32 cellular contexts compared by ENCODE assay signal in genomic region chr19:2458054-2458453, GRCh38.
"Had no signal": no experiment of that assay in that cellular context is flagged by ENCODE, and none has a peak within 500 bp of the region (broad histone marks: within the 10 kb centered on the region; RNA-seq: fewer than 3 reads in every experiment).

No MANE protein-coding gene starts in this region.

- H3K27me3 Mint-ChIP-seq: activated CD4-positive, alpha-beta memory T cell treated with anti-CD3 and anti-CD28 coated beads for 36 hours; activated CD4-positive, alpha-beta T cell treated with anti-CD3 and anti-CD28 coated beads, Interleukin-2, amount 10 ng/mL, durations not matched to agents 24 days and 14 days; activated CD8-positive, alpha-beta memory T cell treated with anti-CD3 and anti-CD28 coated beads, Interleukin-2, amount 10 ng/mL, durations not matched to agents 7 days and 5 days; activated naive CD8-positive, alpha-beta T cell treated with anti-CD3 and anti-CD28 coated beads, Interleukin-2, amount 10 ng/mL, durations not matched to agents 7 days and 5 days had no signal

- ATAC-seq: activated CD4-positive, alpha-beta T cell treated with anti-CD3 and anti-CD28 coated beads for 36 hours; activated CD8-positive, alpha-beta memory T cell treated with anti-CD3 and anti-CD28 coated beads, Interleukin-2, amount 10 ng/mL, durations not matched to agents 7 days and 5 days; activated CD8-positive, alpha-beta T cell treated with anti-CD3 and anti-CD28 coated beads, Interleukin-2, amount 10 ng/mL, durations not matched to agents 7 days and 5 days; activated naive CD4-positive, alpha-beta T cell treated with anti-CD3 and anti-CD28 coated beads, Interleukin-2, amount 50 U/mL, for 72 hours; esophagus mucosa had no signal

- FAIRE-seq: frontal cortex had no signal

- H3K9me3 ChIP-seq: breast epithelium had no signal

- H3K36me3 ChIP-seq: breast epithelium, cardiac muscle cell had no signal

- H3K27ac Mint-ChIP-seq: activated CD4-positive, alpha-beta memory T cell treated with anti-CD3 and anti-CD28 coated beads for 36 hours; activated CD4-positive, alpha-beta T cell treated with anti-CD3 and anti-CD28 coated beads, Interleukin-2, amount 10 ng/mL, durations not matched to agents 24 days and 14 days; activated naive CD4-positive, alpha-beta T cell treated with anti-CD3 and anti-CD28 coated beads, Interleukin-2, amount 10 ng/mL, durations not matched to agents 7 days and 5 days; activated naive CD8-positive, alpha-beta T cell treated with anti-CD3 and anti-CD28 coated beads, Interleukin-2, amount 10 ng/mL, durations not matched to agents 7 days and 5 days; dendritic cell treated with granulocyte-macrophage colony-stimulating factor and Interleukin-4, amounts not matched to agents 40 ng/mL and 50 ng/mL, for 4 days; endodermal cell had no signal

- H3K27ac ChIP-seq: coronary artery had no signal

- H3K27me3 ChIP-seq: breast epithelium, cardiac muscle cell, dorsolateral prefrontal cortex had no signal

- H3K4me3 Mint-ChIP-seq: activated CD4-positive, alpha-beta memory T cell treated with anti-CD3 and anti-CD28 coated beads for 36 hours; activated CD4-positive, alpha-beta T cell treated with anti-CD3 and anti-CD28 coated beads for 36 hours; activated CD4-positive, alpha-beta T cell treated with anti-CD3 and anti-CD28 coated beads, Interleukin-2, amount 10 ng/mL, durations not matched to agents 24 days and 14 days; activated CD8-positive, alpha-beta memory T cell treated with anti-CD3 and anti-CD28 coated beads, Interleukin-2, amount 10 ng/mL, durations not matched to agents 7 days and 5 days; activated naive CD4-positive, alpha-beta T cell treated with anti-CD3 and anti-CD28 coated beads, Interleukin-2, amount 10 ng/mL, durations not matched to agents 7 days and 5 days; activated naive CD8-positive, alpha-beta T cell treated with anti-CD3 and anti-CD28 coated beads, Interleukin-2, amount 10 ng/mL, durations not matched to agents 7 days and 5 days; dendritic cell treated with granulocyte-macrophage colony-stimulating factor and Interleukin-4, amounts not matched to agents 40 ng/mL and 50 ng/mL, for 4 days; endodermal cell had no signal

- DNase-seq: activated CD4-positive, alpha-beta memory T cell treated with anti-CD3 and anti-CD28 coated beads for 36 hours; activated CD4-positive, alpha-beta T cell treated with anti-CD3 and anti-CD28 coated beads for 36 hours; activated CD4-positive, alpha-beta T cell treated with anti-CD3 and anti-CD28 coated beads, Interleukin-2, amount 10 ng/mL, durations not matched to agents 24 days and 14 days; activated CD4-positive, CD25-positive, alpha-beta regulatory T cell; activated CD4-positive, CD25-positive, alpha-beta regulatory T cell treated with anti-CD3 and anti-CD28 coated beads, Interleukin-2, amount 50 U/mL, for 72 hours; activated CD8-positive, alpha-beta memory T cell treated with anti-CD3 and anti-CD28 coated beads, Interleukin-2, amount 10 ng/mL, durations not matched to agents 7 days and 5 days; activated CD8-positive, alpha-beta memory T cell treated with anti-CD3 and anti-CD28 coated beads, Interleukin-2, amount 50 U/mL, for 4 hours; activated CD8-positive, alpha-beta T cell treated with anti-CD3 and anti-CD28 coated beads, Interleukin-2, amount 10 ng/mL, durations not matched to agents 7 days and 5 days; activated gamma-delta T cell; activated naive CD4-positive, alpha-beta T cell; activated naive CD4-positive, alpha-beta T cell treated with anti-CD3 and anti-CD28 coated beads, Interleukin-2, amount 10 ng/mL, durations not matched to agents 7 days and 5 days; activated naive CD8-positive, alpha-beta T cell treated with anti-CD3 and anti-CD28 coated beads, Interleukin-2, amount 10 ng/mL, durations not matched to agents 7 days and 5 days; activated T-cell treated with anti-CD3 and anti-CD28 coated beads, Interleukin-2, amount 50 U/mL, for 1 hour; activated T-cell treated with anti-CD3 and anti-CD28 coated beads, Interleukin-2, amount 50 U/mL, for 48 hours; central memory CD4-positive, alpha-beta T cell; cerebellar nuclear complex; dorsolateral prefrontal cortex; effector memory CD4-positive, alpha-beta T cell; endodermal cell; foreskin fibroblast; head of caudate nucleus; T-helper 2 cell had no signal

- H3K36me3 Mint-ChIP-seq: brain had no signal

- H3K4me3 ChIP-seq: breast epithelium, cardiac muscle cell, coronary artery had no signal

- H3K9me3 Mint-ChIP-seq: activated CD4-positive, alpha-beta memory T cell treated with anti-CD3 and anti-CD28 coated beads for 36 hours; activated CD4-positive, alpha-beta T cell treated with anti-CD3 and anti-CD28 coated beads, Interleukin-2, amount 10 ng/mL, durations not matched to agents 24 days and 14 days; activated naive CD4-positive, alpha-beta T cell treated with anti-CD3 and anti-CD28 coated beads, Interleukin-2, amount 10 ng/mL, durations not matched to agents 7 days and 5 days; activated naive CD4-positive, alpha-beta T cell treated with anti-CD3 and anti-CD28 coated beads, Interleukin-2, amount 50 U/mL, for 72 hours; activated naive CD8-positive, alpha-beta T cell treated with anti-CD3 and anti-CD28 coated beads, Interleukin-2, amount 10 ng/mL, durations not matched to agents 7 days and 5 days; activated T-helper 1 cell treated with anti-CD3 and anti-CD28 coated beads, Interleukin-12 subunit alpha, Interleukin-12 subunit beta, Interleukin-2, Interleukin-4 antibody, amounts not matched to agents 30 ng/mL and 10 ng/mL and 1 ng/mL, durations not matched to agents 14 hours and 24 hours and 36 hours; activated T-helper 2 cell treated with anti-CD3 and anti-CD28 coated beads, Interferon-gamma antibody, Interleukin-2, Interleukin-4, amounts not matched to agents 10 μg/mL and 5 μg/mL and 100 μg/mL, durations not matched to agents 14 hours and 24 hours and 36 hours; dendritic cell treated with granulocyte-macrophage colony-stimulating factor and Interleukin-4, amounts not matched to agents 40 ng/mL and 50 ng/mL, for 4 days; endodermal cell had no signal
